ENCODE assay signal across 8 cellular contexts in the genomic region with DNA sequence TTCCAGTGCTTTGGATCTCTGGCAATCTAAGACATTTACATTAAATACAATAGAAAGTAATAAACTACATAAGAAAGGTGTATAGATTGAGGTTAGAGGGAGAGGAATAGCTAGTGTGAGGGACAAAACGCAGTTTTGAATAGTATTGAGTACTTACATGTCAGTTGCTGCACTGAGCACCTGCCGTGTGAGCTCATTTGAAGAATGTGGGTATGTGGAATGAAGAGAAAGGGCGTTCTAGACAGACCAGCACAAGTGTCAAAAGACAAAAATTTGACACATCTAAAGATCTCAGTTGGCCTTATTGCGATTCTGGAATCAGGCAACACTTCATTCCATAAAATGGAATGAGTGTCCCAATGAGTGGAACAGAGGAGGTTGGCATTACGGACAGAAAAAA. TPM values are rescaled to one million over a fixed set of nuclear protein-coding genes. Genes with fewer than 3 reads are reported as not detected.
DNase-seq lines count a peak whose midpoint lies in the region; ATAC-seq and TF ChIP-seq lines count a peak whose summit lies in the region.

No MANE protein-coding gene starts in this region.

- H3K27ac ChIP-seq in psoas muscle: peak overlapping the region; percentile 94

- H3K36me3 ChIP-seq in psoas muscle (ENCODE audit: insufficient read depth in 1 of 2, low read depth in 1 of 2): peaks cover 0 to 10% of the 10 kb centered on the region in 2 donors

- H3K4me3 ChIP-seq in epithelial cell of esophagus (ENCODE audit: low read length) (peak overlapping the region; percentile 90), psoas muscle (peak overlapping the region; percentile 89)

- peak; percentile 34 for DNase-seq in RKO (ENCODE audit: low spot score)
- DNase-seq in epithelial cell of esophagus (ENCODE audit: low read depth): no peak
- no peak for DNase-seq in psoas muscle
- no peak for DNase-seq in AG20443 (ENCODE audit: low spot score)
- DNase-seq in inferior parietal cortex (ENCODE audit: extremely low spot score): no peak
- no peak for DNase-seq in GM10266 (ENCODE audit: extremely low spot score)
- no peak for DNase-seq in AG08396 (ENCODE audit: low spot score)

- H3K27me3 ChIP-seq in psoas muscle (ENCODE audit: insufficient read depth in 3 of 3, low read length in 2 of 3): no peaks in the 10 kb centered on the region

- intact Hi-C loops in psoas muscle (cut with DNase I): loop anchor here in 1 of 2 donors (5.0 kb wide), 1 partner anchor 107 kb away; no protein-coding TSS in a partner anchor

- peaks cover 31% of the 10 kb centered on the region for H3K4me1 ChIP-seq in psoas muscle

- TF ChIP-seq CTCF in epithelial cell of esophagus (IDR thresholded peaks at IDR 0.05; ENCODE audit: insufficient read depth, low read depth, low read length, missing control alignments) (no peak), psoas muscle (IDR thresholded peaks at IDR 0.05) (no peak), GM10266 (IDR thresholded peaks at IDR 0.05; ENCODE audit: control insufficient read depth, insufficient read depth, low read depth, missing control alignments) (no peak)

- WGBS in psoas muscle, 3 donors: 38 to 51% (median 39%) methylated on average over 5 of the region's 5 CpGs

- peak; percentile 1 for ATAC-seq in GM18858 (IDR thresholded peaks at IDR 0.05; ENCODE audit: unreplicated experiment)
- no peak for ATAC-seq in psoas muscle

- H3K9me3 ChIP-seq in psoas muscle: no peaks in the 10 kb centered on the region

RNA-seq across cellular contexts. Expression of a gene that starts 0.8 kb away (rescaled TPM):
- 10 to 100 TPM; 20.0 to 25.9 (median 22.7) TPM for total RNA-seq in psoas muscle
- 10 to 100 TPM in 1 of 3 donors, 1 to 10 TPM in 2; 5.2 to 12.5 (median 6.6) TPM for polyA plus RNA-seq in psoas muscle
